Comparison of ENCODE assay signal across 16 cellular contexts in genomic region chr7:150633926-150634325, GRCh38. TPM values are rescaled to one million over a fixed set of nuclear protein-coding genes. Genes with fewer than 3 reads are reported as not detected.
DNase-seq lines count a peak whose midpoint lies in the region; ATAC-seq, FAIRE-seq and TF ChIP-seq lines count a peak whose summit lies in the region.
"Had no signal": no experiment of that assay in that cellular context is flagged by ENCODE, and none has a peak within 500 bp of the region (broad histone marks: within the 10 kb centered on the region; RNA-seq: fewer than 3 reads in every experiment).

No MANE protein-coding gene starts in this region.

- no peak for TF ChIP-seq CTCF in Peyer's patch (IDR thresholded peaks at IDR 0.05)
- no peak for TF ChIP-seq CTCF in K562 (IDR thresholded peaks at IDR 0.05 in 2 of 3, conservative IDR thresholded peaks at IDR 0.05 in 1 of 3; ENCODE audit: insufficient read depth in 2 of 3, low read depth in 1 of 3, low read length in 3 of 3)
- TF ChIP-seq CTCF in upper lobe of left lung (IDR thresholded peaks at IDR 0.05), result no peak
- TF ChIP-seq CTCF in esophagus muscularis mucosa (IDR thresholded peaks at IDR 0.05), result no peak

- H3K9me3 ChIP-seq in Peyer's patch, result no peaks in the 10 kb centered on the region
- H3K9me3 ChIP-seq in K562 (replicated peaks; ENCODE audit: control insufficient read depth, insufficient read depth, low read depth, low read length), result no peaks in the 10 kb centered on the region; the same call in 1 of the 2 replicates
- peaks cover 0 to 5% (median 3%) of the 10 kb centered on the region in 4 donors for H3K9me3 ChIP-seq in upper lobe of left lung
- peaks cover 0 to 8% (median 2%) of the 10 kb centered on the region in 4 donors for H3K9me3 ChIP-seq in esophagus muscularis mucosa
- H3K9me3 ChIP-seq: suprapubic skin had no signal

- POLR2A ChIA-PET in K562 (lab: Yijun Ruan, JAX), result interaction anchor here (1.0 kb wide), 1 partner anchor 9 kb away, joined by 3 read pairs; no protein-coding TSS in a partner anchor

- H3K4me2 ChIP-seq in K562 (ENCODE audit: insufficient read depth, low read length), result no peak overlapping the region

- H3K4me3 Mint-ChIP-seq in activated naive CD4-positive, alpha-beta T cell treated with anti-CD3 and anti-CD28 coated beads, Interleukin-2, amount 50 U/mL, for 24 hours, result peak overlapping the region; percentile 68
- H3K4me3 Mint-ChIP-seq: mesothelial cell of epicardium had no signal

- BruUV-seq in K562 (replicated peaks; lab: Mats Ljungman, UMichigan), result no TSS peak

- H3K9ac ChIP-seq in K562 (ENCODE audit: insufficient read depth in 1 of 2, low read depth in 2 of 2, low read length in 2 of 2), result no peak overlapping the region

- peaks cover 0 to 5% (median 0%) of the 10 kb centered on the region in 4 donors for H3K4me1 ChIP-seq in Peyer's patch
- no peaks in the 10 kb centered on the region; a peak in 1 of 5 replicates for H3K4me1 ChIP-seq in K562 (replicated peaks in 1 of 2; ENCODE audit: control insufficient read depth in 2 of 2, insufficient read depth in 2 of 2, low read length in 2 of 2)
- H3K4me1 ChIP-seq in upper lobe of left lung, result peaks cover 10 to 27% (median 22%) of the 10 kb centered on the region in 4 donors
- peaks cover 0 to 11% (median under 1%) of the 10 kb centered on the region in 4 donors for H3K4me1 ChIP-seq in esophagus muscularis mucosa

- no peaks in the 10 kb centered on the region for H3K27me3 Mint-ChIP-seq in activated naive CD4-positive, alpha-beta T cell treated with anti-CD3 and anti-CD28 coated beads, Interleukin-2, amount 50 U/mL, for 24 hours

- in situ Hi-C loops in K562 (cut with MboI), result no loop called here

- peak overlapping the region; percentile 92 for H3K27ac Mint-ChIP-seq in activated naive CD4-positive, alpha-beta T cell treated with anti-CD3 and anti-CD28 coated beads, Interleukin-2, amount 50 U/mL, for 24 hours
- H3K27ac Mint-ChIP-seq: mesothelial cell of epicardium had no signal

- H3K4me1 Mint-ChIP-seq in activated naive CD4-positive, alpha-beta T cell treated with anti-CD3 and anti-CD28 coated beads, Interleukin-2, amount 50 U/mL, for 24 hours, result peaks cover 79% of the 10 kb centered on the region
- H3K4me1 Mint-ChIP-seq: mesothelial cell of epicardium had no signal

- CTCF ChIA-PET in K562 (lab: Yijun Ruan, JAX; ENCODE audit: low intra/inter-chr PET ratio), result no interaction called here

- H3K36me3 ChIP-seq in Peyer's patch (no peaks in the 10 kb centered on the region), K562 (ENCODE audit: control insufficient read depth, insufficient read depth, low read length) (no peaks in the 10 kb centered on the region), upper lobe of left lung (peaks cover 0 to 1% (median under 1%) of the 10 kb centered on the region in 4 donors), esophagus muscularis mucosa (peaks cover 0 to 1% (median 0%) of the 10 kb centered on the region in 4 donors)
- H3K36me3 ChIP-seq: suprapubic skin had no signal

- FAIRE-seq in K562 (lab: Jason Lieb, UNC), result no peak

- TF ChIP-seq EP300 in K562 (IDR thresholded peaks at IDR 0.05; ENCODE audit: low read length), result no peak
- TF ChIP-seq EP300 in upper lobe of left lung (IDR thresholded peaks at IDR 0.05), result no peak
- no peak for TF ChIP-seq EP300 in esophagus muscularis mucosa (IDR thresholded peaks at IDR 0.05)

- TF ChIP-seq RAD21 in K562 (CRISPR knock-in tag; conservative IDR thresholded peaks at IDR 0.05 in 1 of 2, IDR thresholded peaks at IDR 0.05 in 1 of 2), result no peak

- H3K27ac ChIP-seq in Peyer's patch (peak overlapping the region in 3 of 4 donors; percentile 1 to 62 (median 44)), K562 (ENCODE audit: extremely low read depth, low read depth, low read length) (no peak overlapping the region), upper lobe of left lung (peak overlapping the region in 3 of 4 donors; percentile 75 to 87 (median 87)), esophagus muscularis mucosa (replicated peaks in 1 of 4) (no peak overlapping the region)
- H3K27ac ChIP-seq: suprapubic skin had no signal

- no peak for DNase-seq in activated naive CD4-positive, alpha-beta T cell treated with Interleukin-2 at 50 U/mL for 16 hours
- DNase-seq in Peyer's patch (no peak), K562 (ENCODE audit: extremely low read depth in 1 of 4, low spot score in 3 of 4) (no peak), upper lobe of left lung (no peak), esophagus muscularis mucosa (ENCODE audit: extremely low spot score) (no peak), NK-92 (lab: John Stamatoyannopoulos, UW; ENCODE audit: unreplicated experiment) (no peak)
- DNase-seq: foreskin melanocyte, kidney glomerular epithelial cell, NCI-H1417 treated with DMSO at 0.1 percent for 48 hours, NCI-H748 treated with DMSO at 0.1 percent for 48 hours, SHP77 treated with DMSO at 0.1 percent for 48 hours had no signal

- H3K27me3 ChIP-seq in Peyer's patch (no peaks in the 10 kb centered on the region), K562 (ENCODE audit: control insufficient read depth in 2 of 2, insufficient read depth in 2 of 2, low read length in 2 of 2) (peaks cover 3 to 9% of the 10 kb centered on the region in 2 experiments; a peak in 3 of 5 replicates), upper lobe of left lung (no peaks in the 10 kb centered on the region), esophagus muscularis mucosa (no peaks in the 10 kb centered on the region)
- H3K27me3 ChIP-seq: suprapubic skin had no signal

- TF ChIP-seq POLR2A in Peyer's patch (IDR thresholded peaks at IDR 0.05) (no peak), K562 (conservative IDR thresholded peaks at IDR 0.05) (no peak), upper lobe of left lung (IDR thresholded peaks at IDR 0.05) (no peak), esophagus muscularis mucosa (IDR thresholded peaks at IDR 0.05; ENCODE audit: low read depth) (no peak)

- 0% methylated on average over 1 of the region's 1 CpG for WGBS in K562 (ENCODE audit: insufficient coverage, low coverage, missing lambda C conversion rate)
- whole genome bisulfite sequencing in upper lobe of left lung, 2 donors, result 50% methylated on average over 1 of the region's 1 CpG
- 54% methylated on average over 1 of the region's 1 CpG for WGBS in esophagus muscularis mucosa

- no peaks in the 10 kb centered on the region for H3K9me1 ChIP-seq in K562 (ENCODE audit: control insufficient read depth, insufficient read depth, low read length)

- no peaks in the 10 kb centered on the region for H4K20me1 ChIP-seq in K562 (replicated peaks; ENCODE audit: control insufficient read depth, insufficient read depth, low read length)

- intact Hi-C loops in K562 (cut with micrococcal nuclease) (no loop called here), esophagus muscularis mucosa (cut with DNase I) (no loop called here)

- ATAC-seq in K562, result no peak
- no peak for ATAC-seq in upper lobe of left lung (ENCODE audit: low FRiP score in 2 of 2)

- no peaks in the 10 kb centered on the region for H3K79me2 ChIP-seq in K562 (ENCODE audit: control insufficient read depth, insufficient read depth, low read length)

- peaks cover 19% of the 10 kb centered on the region for H3K9me3 Mint-ChIP-seq in activated naive CD4-positive, alpha-beta T cell treated with anti-CD3 and anti-CD28 coated beads, Interleukin-2, amount 50 U/mL, for 24 hours

- H2AFZ ChIP-seq in K562 (ENCODE audit: low read depth, low read length), result no peak overlapping the region

- peaks cover 45% of the 10 kb centered on the region for H3K36me3 Mint-ChIP-seq in activated naive CD4-positive, alpha-beta T cell treated with anti-CD3 and anti-CD28 coated beads, Interleukin-2, amount 50 U/mL, for 24 hours
- H3K36me3 Mint-ChIP-seq: mesothelial cell of epicardium had no signal

- no peak overlapping the region for H3K4me3 ChIP-seq in Peyer's patch
- no peak overlapping the region for H3K4me3 ChIP-seq in K562
- H3K4me3 ChIP-seq in upper lobe of left lung, result no peak overlapping the region
- H3K4me3 ChIP-seq in esophagus muscularis mucosa, result no peak overlapping the region
- H3K4me3 ChIP-seq: suprapubic skin had no signal

RNA-seq across cellular contexts. Expression of gene GIMAP6, which starts 1.7 kb away (rescaled TPM):
- total RNA-seq in Peyer's patch, result 10 to 100 TPM in 2 of 4 donors, 1 to 10 TPM in 2; 7.0 to 35.5 (median 10.6) TPM
- not detected in 2 replicates for total RNA-seq in K562 (2011; cell fraction: chromatin; rRNA removed; ENCODE audit: low replicate concordance)
- total RNA-seq in K562 (2011; cell fraction: nucleolus; rRNA removed), result 0.26 TPM in 1 of 2 replicates, not detected in the other
- not detected in 2 replicates for total RNA-seq in K562 (2011; cell fraction: nucleoplasm; rRNA removed)
- total RNA-seq in K562 (2014; rRNA removed), result 0.20 and 0.45 TPM in 2 replicates
- total RNA-seq in K562 (2014; rRNA removed; fragmentation: Illumina TruSeq; extraction: Trizol), result 0.18 and 0.22 TPM in 2 replicates
- total RNA-seq in K562 (2015; rRNA removed; fragmentation: Illumina TruSeq; extraction: Trizol), result 0.38 and 0.43 TPM in 2 replicates
- total RNA-seq in K562 (2021), result 0.38 and 0.49 TPM in 2 replicates
- 0.04 TPM in 1 of 2 replicates, not detected in the other for polyA plus RNA-seq in K562 (2011; rRNA removed)
- 0.01 and 0.06 TPM in 2 replicates for polyA plus RNA-seq in K562 (2011; cell fraction: cytosol; rRNA removed)
- polyA plus RNA-seq in K562 (2011; cell fraction: nucleus; rRNA removed), result 0.16 TPM in 1 of 2 replicates, not detected in the other
- polyA plus RNA-seq in K562 (2012), result 0.59 and 1.8 TPM in 2 replicates
- polyA plus RNA-seq in K562 (2014; fragmentation: Illumina TruSeq; extraction: Trizol), result 0.21 TPM in 2 replicates
- under 1 TPM; 0.04 TPM for polyA plus RNA-seq in K562 (2014; fragmentation: Nextera tagmentation; extraction: Ambion mirVana)
- 0.07 and 0.34 TPM in 2 replicates for polyA plus RNA-seq in K562 (2014; rRNA removed)
- not detected in 2 replicates for polyA minus RNA-seq in K562 (2011; rRNA and poly(A)+ RNA removed)
- polyA minus RNA-seq in K562 (2011; cell fraction: cytosol; rRNA and poly(A)+ RNA removed), result not detected in 2 replicates
- 0.13 TPM in 1 of 2 replicates, not detected in the other for polyA minus RNA-seq in K562 (2011; cell fraction: nucleus; rRNA and poly(A)+ RNA removed)
- 10 to 100 TPM; 24.7 to 62.9 (median 44.2) TPM for total RNA-seq in upper lobe of left lung
- total RNA-seq in esophagus muscularis mucosa, result 10 to 100 TPM; 25.7 to 45.9 (median 37.2) TPM
- total RNA-seq: MCF 10A, mesothelial cell of epicardium, OCI-LY7 had no signal

RNA-seq across cellular contexts. Expression of gene GIMAP2, which starts 51.6 kb away (rescaled TPM):
- total RNA-seq in Peyer's patch, result 10 to 100 TPM in 1 of 4 donors, 1 to 10 TPM in 3; 4.8 to 17.3 (median 9.1) TPM
- 0.86 TPM in 1 of 2 replicates, not detected in the other for total RNA-seq in K562 (2011; cell fraction: chromatin; rRNA removed; ENCODE audit: low replicate concordance)
- total RNA-seq in K562 (2011; cell fraction: nucleolus; rRNA removed), result 0.17 and 0.53 TPM in 2 replicates
- 0.51 TPM in 1 of 2 replicates, not detected in the other for total RNA-seq in K562 (2011; cell fraction: nucleoplasm; rRNA removed)
- total RNA-seq in K562 (2014; rRNA removed), result 0.73 and 1.1 TPM in 2 replicates
- 1.1 and 1.4 TPM in 2 replicates for total RNA-seq in K562 (2014; rRNA removed; fragmentation: Illumina TruSeq; extraction: Trizol)
- total RNA-seq in K562 (2015; rRNA removed; fragmentation: Illumina TruSeq; extraction: Trizol), result 1.3 and 1.5 TPM in 2 replicates
- 1.1 and 1.2 TPM in 2 replicates for total RNA-seq in K562 (2021)
- 0.14 and 0.52 TPM in 2 replicates for polyA plus RNA-seq in K562 (2011; rRNA removed)
- polyA plus RNA-seq in K562 (2011; cell fraction: cytosol; rRNA removed), result 0.09 and 0.18 TPM in 2 replicates
- 0.14 and 0.15 TPM in 2 replicates for polyA plus RNA-seq in K562 (2011; cell fraction: nucleus; rRNA removed)
- polyA plus RNA-seq in K562 (2012), result 2.2 and 9.4 TPM in 2 replicates
- 0.65 and 0.83 TPM in 2 replicates for polyA plus RNA-seq in K562 (2014; fragmentation: Illumina TruSeq; extraction: Trizol)
- 1 to 10 TPM; 1.8 TPM for polyA plus RNA-seq in K562 (2014; fragmentation: Nextera tagmentation; extraction: Ambion mirVana)
- polyA plus RNA-seq in K562 (2014; rRNA removed), result 0.37 and 0.57 TPM in 2 replicates
- polyA minus RNA-seq in K562 (2011; rRNA and poly(A)+ RNA removed), result 0.42 and 0.60 TPM in 2 replicates
- polyA minus RNA-seq in K562 (2011; cell fraction: cytosol; rRNA and poly(A)+ RNA removed), result 0.76 TPM in 1 of 2 replicates, not detected in the other
- not detected in 2 replicates for polyA minus RNA-seq in K562 (2011; cell fraction: nucleus; rRNA and poly(A)+ RNA removed)
- 10 to 100 TPM; 15.5 to 34.0 (median 23.0) TPM for total RNA-seq in upper lobe of left lung
- total RNA-seq in esophagus muscularis mucosa, result 1 to 10 TPM; 5.4 to 9.7 (median 6.5) TPM
- total RNA-seq: MCF 10A, mesothelial cell of epicardium, OCI-LY7 had no signal

Comparison
In these comparisons a context has a peak if more than half of its experiments do, and no peak if none do; other contexts are left out.
1. H3K27ac ChIP-seq: peak in Peyer's patch (3 of 4) and upper lobe of left lung (3 of 4); none in K562 (single experiment) and esophagus muscularis mucosa (0 of 4).
2. RNA of gene GIMAP6, which starts 1.7 kb away (total RNA-seq): 24.7 to 62.9 TPM in upper lobe of left lung, 25.7 to 45.9 TPM in esophagus muscularis mucosa and 7.0 to 35.5 TPM in Peyer's patch; 0.18 to 0.49 TPM in K562; every median in the first group is over 4 times any median in the second.